ENCODE assay signal across 8 cellular contexts in genomic region chr1:26306290-26307221, GRCh38.
A peak's percentile ranks its signal among the peaks of the same experiment; 100 is the strongest.
DNase-seq lines count a peak whose midpoint lies in the region; ATAC-seq lines count a peak whose summit lies in the region.

UBXN11 (minus strand) TSS chr1:26306636; CDS start chr1:26302883, 3,753 bp downstream.

- peak; percentile 99 for ATAC-seq in GM19043 (IDR thresholded peaks at IDR 0.05; ENCODE audit: low read depth, unreplicated experiment)
- peak; percentile 99 for ATAC-seq in HG03354 (IDR thresholded peaks at IDR 0.05; ENCODE audit: poor library complexity, severe bottlenecking, unreplicated experiment)

- DNase-seq in AG20443 (ENCODE audit: low spot score): peak; percentile 96
- peak; percentile 81 to 94 for DNase-seq in NCI-H446 (lab: John Stamatoyannopoulos, UW)
- peak; percentile 77 to 84 (median 82) for DNase-seq in activated CD4-positive, CD25-positive, alpha-beta regulatory T cell (lab: John Stamatoyannopoulos, UW)
- peak; percentile 93 for DNase-seq in central memory CD4-positive, alpha-beta T cell
- DNase-seq in islet precursor cell: peak; percentile 98
- peak; percentile 89 to 91 (median 90) for DNase-seq in stimulated activated CD4-positive, alpha-beta T cell treated with anti-CD3 and anti-CD28 coated beads, Interleukin-12 subunit alpha, Interleukin-12 subunit beta, amount 100 ng/mL, for 48 hours (ENCODE audit: low read depth in 2 of 3, low spot score in 1 of 3)

Comparison
In these comparisons a context has a peak if more than half of its experiments do, and no peak if none do; other contexts are left out.
1. Peak in every context shown above with its lines: DNase-seq and ATAC-seq.